In genomic region chr7:117333168-117333567, GRCh38 we compare ENCODE assay signal across 1 cellular context.
TF ChIP-seq lines count a peak whose summit lies in the region.

No MANE protein-coding gene starts in this region.

TF ChIP-seq in K562, 482 proteins besides CTCF, POLR2A, EP300 and RAD21:
- TF ChIP-seq CBX1 (IDR thresholded peaks at IDR 0.05; ENCODE audit: low read depth) (no peak), TEAD1 (CRISPR knock-in tag; IDR thresholded peaks at IDR 0.05) (0 out of 4 replicates have a peak, but pooled peaks of 1 of the 2 experiments have one; percentile 30), AFF1 (IDR thresholded peaks at IDR 0.05; ENCODE audit: low read depth in 1 of 2, partially characterized antibody in 2 of 2) (no peak), ZNF280B (CRISPR knock-in tag; IDR thresholded peaks at IDR 0.05) (no peak), TEAD2 (tag; IDR thresholded peaks at IDR 0.05) (0 out of 2 replicates have a peak, but pooled peaks have one; percentile 44), STAT5B (CRISPR knock-in tag; IDR thresholded peaks at IDR 0.05) (no peak), ZNF134 (CRISPR knock-in tag; conservative IDR thresholded peaks at IDR 0.05) (no peak), GABPA (tag; conservative IDR thresholded peaks at IDR 0.05; ENCODE audit: low read depth) (no peak), ETV5 (CRISPR knock-in tag; IDR thresholded peaks at IDR 0.05; ENCODE audit: low read depth) (no peak), TEAD4 (IDR thresholded peaks at IDR 0.05; ENCODE audit: low read length) (peak; percentile 17; the same call in 1 of the 2 replicates), TEAD4 (CRISPR knock-in tag; IDR thresholded peaks at IDR 0.05; ENCODE audit: borderline replicate concordance) (no peak), MTA3 (IDR thresholded peaks at IDR 0.05; ENCODE audit: borderline replicate concordance) (no peak), ZNF146 (CRISPR knock-in tag; IDR thresholded peaks at IDR 0.05; ENCODE audit: unreplicated experiment) (no peak)
TF ChIP-seq in K562: peak in this region for 3.
